In genomic region chr2:150484006-150484405, GRCh38 we compare ENCODE assay signal across 9 cellular contexts. TPM values are rescaled to one million over a fixed set of nuclear protein-coding genes. Genes with fewer than 3 reads are reported as not detected.
DNase-seq lines count a peak whose midpoint lies in the region; ATAC-seq and TF ChIP-seq lines count a peak whose summit lies in the region.
"Had no signal": no experiment of that assay in that cellular context is flagged by ENCODE, and none has a peak within 500 bp of the region (broad histone marks: within the 10 kb centered on the region; RNA-seq: fewer than 3 reads in every experiment).

No MANE protein-coding gene starts in this region.

- intact Hi-C loops in esophagus muscularis mucosa (cut with DNase I) (no loop called here), lower leg skin (cut with DNase I; ENCODE audit: low total_unique reads) (loop anchor here (10.0 kb wide), 1 partner anchor 889 kb away; no protein-coding TSS in a partner anchor)

- peak overlapping the region; percentile 95 to 98 (median 96) for H3K27ac ChIP-seq in esophagus muscularis mucosa (replicated peaks in 1 of 4)
- peak overlapping the region; percentile 99 for H3K27ac ChIP-seq in osteoblast (ENCODE audit: low read depth, low read length)

- H3K79me2 ChIP-seq in osteoblast (ENCODE audit: insufficient read depth, low read length) = peaks cover 96% of the 10 kb centered on the region

- POLR2A ChIA-PET in BJ (lab: Charles Lee) = interaction anchor here (0.6 to 1.1 kb wide), 2 partner anchors 45 to 271 kb away, joined by 4 read pairs; no protein-coding TSS in a partner anchor

- H3K36me3 ChIP-seq in BJ (ENCODE audit: control insufficient read depth, insufficient read depth, low read length) (peaks cover 16% of the 10 kb centered on the region), esophagus muscularis mucosa (no peaks in the 10 kb centered on the region), osteoblast (ENCODE audit: insufficient read depth, low read length) (peaks cover 41% of the 10 kb centered on the region)

- peaks cover 67% of the 10 kb centered on the region for H4K20me1 ChIP-seq in osteoblast (ENCODE audit: insufficient read depth, low read length)

- H3K4me1 ChIP-seq in esophagus muscularis mucosa (peaks cover 54 to 60% (median 59%) of the 10 kb centered on the region in 4 donors), osteoblast (ENCODE audit: insufficient read depth, low read length) (peaks cover 57% of the 10 kb centered on the region)

- DNase-seq in BJ (ENCODE audit: low read depth) = no peak
- peak; percentile 31 for DNase-seq in NCI-H748 treated with DMSO at 0.1 percent for 48 hours (lab: John Stamatoyannopoulos, UW)
- no peak for DNase-seq in esophagus muscularis mucosa (ENCODE audit: extremely low spot score)
- peak; percentile 65 for DNase-seq in osteoblast (ENCODE audit: insufficient read length, low spot score, missing footprints)
- no peak for DNase-seq in lower leg skin (ENCODE audit: low spot score in 2 of 2)
- DNase-seq in Ammon's horn (ENCODE audit: low spot score) = no peak
- DNase-seq: activated CD4-positive, alpha-beta T cell treated with anti-CD3 and anti-CD28 coated beads for 48 hours had no signal

- H3K4me2 ChIP-seq in osteoblast (ENCODE audit: insufficient read depth, low read length) = peak overlapping the region; percentile 89

- no peak for TF ChIP-seq CTCF in BJ (IDR thresholded peaks at IDR 0.05; ENCODE audit: insufficient read depth, low read depth, low read length)
- TF ChIP-seq CTCF in esophagus muscularis mucosa (IDR thresholded peaks at IDR 0.05) = no peak
- no peak for TF ChIP-seq CTCF in osteoblast (IDR thresholded peaks at IDR 0.05; ENCODE audit: extremely low read depth, low read depth, low read length)
- no peak for TF ChIP-seq CTCF in lower leg skin (IDR thresholded peaks at IDR 0.05)

- H3K27me3 ChIP-seq in BJ (ENCODE audit: control insufficient read depth, insufficient read depth, low read length) (no peaks in the 10 kb centered on the region), esophagus muscularis mucosa (no peaks in the 10 kb centered on the region), osteoblast (ENCODE audit: insufficient read depth, low read length) (no peaks in the 10 kb centered on the region)

- H3K4me3 ChIP-seq in BJ (ENCODE audit: low read depth, low read length) (peak overlapping the region; percentile 98), esophagus muscularis mucosa (peak overlapping the region; percentile 79 to 88 (median 85)), osteoblast (ENCODE audit: insufficient read depth, low read length) (peak overlapping the region; percentile 95), lower leg skin (ENCODE audit: low read depth, poor library complexity, severe bottlenecking) (no peak overlapping the region)

- TF ChIP-seq EP300 in esophagus muscularis mucosa (IDR thresholded peaks at IDR 0.05) = no peak

- CTCF ChIA-PET in BJ (lab: Yijun Ruan, JAX) = interaction anchor here (0.7 to 1.2 kb wide), 2 partner anchors 755 to 854 kb away, joined by 3 to 4 read pairs; no protein-coding TSS in a partner anchor

- ATAC-seq in GM18861 (IDR thresholded peaks at IDR 0.05; ENCODE audit: unreplicated experiment) (no peak), GM18868 (IDR thresholded peaks at IDR 0.05; ENCODE audit: unreplicated experiment) (no peak)

- H2AFZ ChIP-seq in osteoblast (ENCODE audit: low read length) = no peak overlapping the region

- WGBS in esophagus muscularis mucosa = 48% methylated on average over 3 of the region's 3 CpGs
- 28 to 34% methylated on average over 3 of the region's 3 CpGs for WGBS in lower leg skin, 2 donors

- TF ChIP-seq POLR2A in esophagus muscularis mucosa (IDR thresholded peaks at IDR 0.05; ENCODE audit: low read depth) (no peak), lower leg skin (IDR thresholded peaks at IDR 0.05) (no peak)

- H3K9me3 ChIP-seq in esophagus muscularis mucosa (no peaks in the 10 kb centered on the region), osteoblast (ENCODE audit: low read depth, low read length) (no peaks in the 10 kb centered on the region)

RNA-seq across cellular contexts. Expression of gene RND3, which starts 3.5 kb away (rescaled TPM):
- polyA plus RNA-seq in BJ (2011; rRNA removed) = 255 and 497 TPM in 2 replicates
- polyA minus RNA-seq in BJ (2011; rRNA and poly(A)+ RNA removed) = 245 and 381 TPM in 2 replicates
- total RNA-seq in esophagus muscularis mucosa (100 to 1,000 TPM in 2 of 4 donors, 10 to 100 TPM in 2; 39.6 to 219 (median 73.5) TPM), osteoblast (241 and 298 TPM in 2 replicates), lower leg skin (10 to 100 TPM; 35.5 to 66.8 (median 47.6) TPM)

Comparison
In these comparisons a context has a peak if more than half of its experiments do, and no peak if none do; other contexts are left out.
1. DNase-seq: peak in NCI-H748 treated with DMSO at 0.1 percent for 48 hours (single experiment) and osteoblast (single experiment); none in BJ (single experiment), esophagus muscularis mucosa (single experiment), lower leg skin (0 of 2) and Ammon's horn (single experiment).